1 cellular context compared by ENCODE assay signal in genomic region chr20:31565699-31566331, GRCh38.
TF ChIP-seq lines count a peak whose summit lies in the region.

No MANE protein-coding gene starts in this region.

TF ChIP-seq in K562, 482 proteins besides CTCF, POLR2A, EP300 and RAD21 (continued from another document):
- TF ChIP-seq, protein P1, sequence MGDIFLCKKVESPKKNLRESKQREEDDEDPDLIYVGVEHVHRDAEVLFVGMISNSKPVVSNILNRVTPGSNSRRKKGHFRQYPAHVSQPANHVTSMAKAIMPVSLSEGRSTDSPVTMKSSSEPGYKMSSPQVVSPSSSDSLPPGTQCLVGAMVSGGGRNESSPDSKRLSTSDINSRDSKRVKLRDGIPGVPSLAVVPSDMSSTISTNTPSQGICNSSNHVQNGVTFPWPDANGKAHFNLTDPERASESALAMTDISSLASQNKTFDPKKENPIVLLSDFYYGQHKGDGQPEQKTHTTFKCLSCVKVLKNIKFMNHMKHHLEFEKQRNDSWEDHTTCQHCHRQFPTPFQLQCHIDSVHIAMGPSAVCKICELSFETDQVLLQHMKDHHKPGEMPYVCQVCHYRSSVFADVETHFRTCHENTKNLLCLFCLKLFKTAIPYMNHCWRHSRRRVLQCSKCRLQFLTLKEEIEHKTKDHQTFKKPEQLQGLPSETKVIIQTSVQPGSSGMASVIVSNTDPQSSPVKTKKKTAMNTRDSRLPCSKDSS (IDR thresholded peaks at IDR 0.05; ENCODE audit: low read depth, partially characterized antibody): no peak
